Comparison of ENCODE assay signal across 27 cellular contexts in the genomic region with DNA sequence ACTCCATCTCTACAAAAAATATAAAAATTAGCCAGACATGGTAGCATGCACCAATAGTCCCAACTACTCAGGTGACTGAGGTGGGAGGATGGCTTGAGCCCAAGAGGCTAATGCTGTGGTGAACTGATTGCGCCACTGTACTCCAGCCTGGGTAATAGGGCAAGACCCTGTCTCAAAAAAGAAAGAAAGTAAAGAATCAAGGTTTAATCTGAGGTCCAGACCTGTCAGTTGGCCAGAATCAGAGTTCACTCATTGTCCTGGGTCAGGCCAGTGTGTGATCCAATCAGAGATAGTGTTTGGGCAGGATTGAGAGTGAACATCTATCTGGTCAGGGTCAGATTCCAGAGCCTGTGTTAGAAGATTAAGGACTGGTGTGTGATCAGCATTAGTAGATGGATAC. TPM values are rescaled to one million over a fixed set of nuclear protein-coding genes. Genes with fewer than 3 reads are reported as not detected.
DNase-seq lines count a peak whose midpoint lies in the region; ATAC-seq, FAIRE-seq and TF ChIP-seq lines count a peak whose summit lies in the region.
"Had no signal": no experiment of that assay in that cellular context is flagged by ENCODE, and none has a peak within 500 bp of the region (broad histone marks: within the 10 kb centered on the region; RNA-seq: fewer than 3 reads in every experiment).

No MANE protein-coding gene starts in this region.

- peak overlapping the region; percentile 7 for H3K27ac ChIP-seq in HepG2 (ENCODE audit: extremely low read length, insufficient read depth, low read length)
- H3K27ac ChIP-seq in spleen = no peak overlapping the region
- H3K27ac ChIP-seq: 22Rv1, A549, BLaER1 had no signal

- H3K4me2 ChIP-seq in HepG2 (ENCODE audit: low read depth, low read length) = no peak overlapping the region
- H3K4me2 ChIP-seq: A549, BLaER1, GM23338 had no signal

- H3K4me3 ChIP-seq in HepG2 (replicated peaks in 1 of 3; ENCODE audit: insufficient read depth in 1 of 3, low read depth in 2 of 3, low read length in 3 of 3) (no peak overlapping the region), spleen (no peak overlapping the region)
- H3K4me3 ChIP-seq: A549, BLaER1, GM12878, GM23338 had no signal

- no peak for ATAC-seq in activated T-helper 17 cell treated with anti-CD3 and anti-CD28 coated beads, Interleukin-2, amount 50 U/mL, for 72 hours (replicated peaks)
- ATAC-seq in HepG2 = peak; percentile 87
- no peak for ATAC-seq in GM19035 (IDR thresholded peaks at IDR 0.05; ENCODE audit: unreplicated experiment)
- ATAC-seq: A549, GM12878, GM23338 had no signal

- in situ Hi-C loops in HepG2 (cut with HindIII; ENCODE audit: extremely low pct_ligation_motif_present, low pct_unique_long_range_greater_than_20kb) = no loop called here

- no peak overlapping the region for H3K9ac ChIP-seq in HepG2 (ENCODE audit: insufficient read depth, low read depth, low read length)
- H3K9ac ChIP-seq: BLaER1 had no signal

- TF ChIP-seq POLR2A in HepG2 (IDR thresholded peaks at IDR 0.05; ENCODE audit: insufficient read depth in 1 of 2, low read depth in 2 of 2, low read length in 2 of 2) (no peak), spleen (IDR thresholded peaks at IDR 0.05) (no peak)

- H3K4me3 Mint-ChIP-seq in activated CD4-positive, alpha-beta T cell treated with anti-CD3 and anti-CD28 coated beads, Interleukin-2, amount 10 ng/mL, durations not matched to agents 7 days and 5 days = no peak overlapping the region
- no peak overlapping the region for H3K4me3 Mint-ChIP-seq in activated CD4-positive, alpha-beta T cell treated with anti-CD3 and anti-CD28 coated beads, Interleukin-2, amount 10 ng/mL, durations not matched to agents 24 days and 14 days
- no peak overlapping the region for H3K4me3 Mint-ChIP-seq in activated T-helper 17 cell treated with anti-CD3 and anti-CD28 coated beads, Interleukin-2, amount 50 U/mL, for 72 hours
- H3K4me3 Mint-ChIP-seq: CD14-positive monocyte; CD8-positive, alpha-beta memory T cell; GM23338; IgD-negative memory B cell had no signal

- peaks cover 4% of the 10 kb centered on the region for H3K36me3 Mint-ChIP-seq in activated CD4-positive, alpha-beta T cell treated with anti-CD3 and anti-CD28 coated beads, Interleukin-2, amount 10 ng/mL, durations not matched to agents 7 days and 5 days (ENCODE audit: low read depth)
- peaks cover 41% of the 10 kb centered on the region for H3K36me3 Mint-ChIP-seq in activated CD4-positive, alpha-beta T cell treated with anti-CD3 and anti-CD28 coated beads, Interleukin-2, amount 10 ng/mL, durations not matched to agents 24 days and 14 days (ENCODE audit: low read depth)
- peaks cover 69% of the 10 kb centered on the region for H3K36me3 Mint-ChIP-seq in activated T-helper 17 cell treated with anti-CD3 and anti-CD28 coated beads, Interleukin-2, amount 50 U/mL, for 72 hours (ENCODE audit: low read depth)

- no peaks in the 10 kb centered on the region for H3K9me3 ChIP-seq in HepG2 (ENCODE audit: low read length)
- no peaks in the 10 kb centered on the region for H3K9me3 ChIP-seq in spleen
- H3K9me3 ChIP-seq: A549, BLaER1 had no signal

- H3K9me3 Mint-ChIP-seq in activated CD4-positive, alpha-beta T cell treated with anti-CD3 and anti-CD28 coated beads, Interleukin-2, amount 10 ng/mL, durations not matched to agents 7 days and 5 days = no peaks in the 10 kb centered on the region
- no peaks in the 10 kb centered on the region for H3K9me3 Mint-ChIP-seq in activated CD4-positive, alpha-beta T cell treated with anti-CD3 and anti-CD28 coated beads, Interleukin-2, amount 10 ng/mL, durations not matched to agents 24 days and 14 days
- H3K9me3 Mint-ChIP-seq in activated T-helper 17 cell treated with anti-CD3 and anti-CD28 coated beads, Interleukin-2, amount 50 U/mL, for 72 hours = no peaks in the 10 kb centered on the region
- H3K9me3 Mint-ChIP-seq: CD14-positive monocyte; CD8-positive, alpha-beta memory T cell; GM23338; IgD-negative memory B cell had no signal

- peaks cover 1% of the 10 kb centered on the region for H3K4me1 Mint-ChIP-seq in activated CD4-positive, alpha-beta T cell treated with anti-CD3 and anti-CD28 coated beads, Interleukin-2, amount 10 ng/mL, durations not matched to agents 7 days and 5 days
- peaks cover 3% of the 10 kb centered on the region for H3K4me1 Mint-ChIP-seq in activated CD4-positive, alpha-beta T cell treated with anti-CD3 and anti-CD28 coated beads, Interleukin-2, amount 10 ng/mL, durations not matched to agents 24 days and 14 days
- H3K4me1 Mint-ChIP-seq in activated T-helper 17 cell treated with anti-CD3 and anti-CD28 coated beads, Interleukin-2, amount 50 U/mL, for 72 hours = no peaks in the 10 kb centered on the region
- H3K4me1 Mint-ChIP-seq: IgD-negative memory B cell had no signal

- H3K36me3 ChIP-seq in HepG2 (replicated peaks in 1 of 2; ENCODE audit: control insufficient read depth in 1 of 2, insufficient read depth in 2 of 2, low read length in 2 of 2) = peaks cover 24 to 64% of the 10 kb centered on the region in 2 experiments; a peak in 4 of 5 replicates
- peaks cover 0 to 95% (median 29%) of the 10 kb centered on the region in 6 donors for H3K36me3 ChIP-seq in spleen

- POLR2A ChIA-PET in activated CD4-positive, alpha-beta T cell treated with anti-CD3 and anti-CD28 coated beads, Interleukin-2, amount 10 ng/mL, durations not matched to agents 7 days and 5 days (lab: Charles Lee) = no interaction called here
- POLR2A ChIA-PET in HepG2 (lab: Yijun Ruan, JAX) = no interaction called here

- TSS peak; percentile 19 for BruUV-seq in HepG2 (replicated peaks; lab: Mats Ljungman, UMichigan)

- no peaks in the 10 kb centered on the region for H3K27me3 Mint-ChIP-seq in activated CD4-positive, alpha-beta T cell treated with anti-CD3 and anti-CD28 coated beads, Interleukin-2, amount 10 ng/mL, durations not matched to agents 7 days and 5 days
- H3K27me3 Mint-ChIP-seq in activated CD4-positive, alpha-beta T cell treated with anti-CD3 and anti-CD28 coated beads, Interleukin-2, amount 10 ng/mL, durations not matched to agents 24 days and 14 days = no peaks in the 10 kb centered on the region
- no peaks in the 10 kb centered on the region for H3K27me3 Mint-ChIP-seq in activated T-helper 17 cell treated with anti-CD3 and anti-CD28 coated beads, Interleukin-2, amount 50 U/mL, for 72 hours
- H3K27me3 Mint-ChIP-seq: CD8-positive, alpha-beta memory T cell; IgD-negative memory B cell had no signal

- no peak; a peak in 1 of 4 replicates for TF ChIP-seq EP300 in HepG2 (IDR thresholded peaks at IDR 0.05; ENCODE audit: low read depth in 2 of 2, low read length in 2 of 2)
- no peak for TF ChIP-seq EP300 in HepG2 (CRISPR knock-in tag; IDR thresholded peaks at IDR 0.05; ENCODE audit: borderline replicate concordance)

- TF ChIP-seq RAD21 in HepG2 (CRISPR knock-in tag; IDR thresholded peaks at IDR 0.05) = no peak

- H3K4me1 ChIP-seq in HepG2 (ENCODE audit: insufficient read depth, low read length) (peaks cover 28% of the 10 kb centered on the region), spleen (no peaks in the 10 kb centered on the region)
- H3K4me1 ChIP-seq: A549 had no signal

- CTCF ChIA-PET in activated CD4-positive, alpha-beta T cell treated with anti-CD3 and anti-CD28 coated beads, Interleukin-2, amount 10 ng/mL, durations not matched to agents 7 days and 5 days (lab: Charles Lee) = interaction anchor here (0.6 to 1.1 kb wide), 2 partner anchors 52 to 373 kb away, joined by 3 read pairs; no protein-coding TSS in a partner anchor
- CTCF ChIA-PET in HepG2 (lab: Yijun Ruan, JAX; ENCODE audit: low intra/inter-chr PET ratio, low total read pairs) = no interaction called here

- no peak overlapping the region for H2AFZ ChIP-seq in HepG2 (ENCODE audit: low read length)
- H2AFZ ChIP-seq: GM23338 had no signal

- H4K20me1 ChIP-seq in HepG2 (ENCODE audit: insufficient read depth, low read length) = no peaks in the 10 kb centered on the region
- H4K20me1 ChIP-seq: BLaER1 had no signal

- H3K27ac Mint-ChIP-seq in activated CD4-positive, alpha-beta T cell treated with anti-CD3 and anti-CD28 coated beads, Interleukin-2, amount 10 ng/mL, durations not matched to agents 7 days and 5 days = peak overlapping the region; percentile 16
- no peak overlapping the region for H3K27ac Mint-ChIP-seq in activated CD4-positive, alpha-beta T cell treated with anti-CD3 and anti-CD28 coated beads, Interleukin-2, amount 10 ng/mL, durations not matched to agents 24 days and 14 days
- peak overlapping the region; percentile 6 for H3K27ac Mint-ChIP-seq in activated T-helper 17 cell treated with anti-CD3 and anti-CD28 coated beads, Interleukin-2, amount 50 U/mL, for 72 hours
- H3K27ac Mint-ChIP-seq: GM23338, IgD-negative memory B cell had no signal

- no peak for TF ChIP-seq CTCF in HepG2 (CRISPR knock-in tag; IDR thresholded peaks at IDR 0.05)
- no peak for TF ChIP-seq CTCF in spleen (IDR thresholded peaks at IDR 0.05 in 8 of 11, conservative IDR thresholded peaks at IDR 0.05 in 3 of 11)

- 90% methylated on average over 1 of the region's 1 CpG for WGBS in HepG2 (ENCODE audit: low lambda C conversion rate)
- WGBS in spleen, 5 donors = 6 to 100% (median 100%) methylated on average over 1 of the region's 1 CpG

- no peaks in the 10 kb centered on the region for H3K79me2 ChIP-seq in HepG2 (ENCODE audit: insufficient read depth, low read length)

- no peak for DNase-seq in activated CD4-positive, alpha-beta T cell treated with anti-CD3 and anti-CD28 coated beads, Interleukin-2, amount 10 ng/mL, durations not matched to agents 7 days and 5 days
- DNase-seq in activated CD4-positive, alpha-beta T cell treated with anti-CD3 and anti-CD28 coated beads, Interleukin-2, amount 10 ng/mL, durations not matched to agents 24 days and 14 days = no peak
- DNase-seq in HepG2 (ENCODE audit: low spot score) = peak; percentile 55
- DNase-seq in spleen = peak; percentile 4
- DNase-seq in NCI-H524 (lab: John Stamatoyannopoulos, UW) = no peak
- DNase-seq in Ammon's horn (ENCODE audit: low spot score) = no peak
- DNase-seq: AML-193; CD8-positive, alpha-beta memory T cell; COR-L47; DMS 273 treated with DMSO at 0.1 percent for 48 hours; DMS53; DND-41; EL; HCEC 1CT had no signal

- peak; percentile 93 for FAIRE-seq in HepG2 (lab: Jason Lieb, UNC)
- FAIRE-seq: A549, GM12878, GM19239, H54, HTR-8/SVneo had no signal

- intact Hi-C loops in activated CD4-positive, alpha-beta T cell treated with anti-CD3 and anti-CD28 coated beads, Interleukin-2, amount 10 ng/mL, durations not matched to agents 24 days and 14 days (cut with micrococcal nuclease) = no loop called here
- intact Hi-C loops in HepG2 (cut with micrococcal nuclease; ENCODE audit: unreplicated experiment) (loop anchor here (5.0 kb wide), 1 partner anchor 41 kb away; no protein-coding TSS in a partner anchor), spleen (cut with DNase I; ENCODE audit: low total_unique reads) (no loop called here)

- H3K27me3 ChIP-seq in HepG2 (ENCODE audit: control insufficient read depth in 1 of 2, insufficient read depth in 2 of 2, low read length in 2 of 2) (no peaks in the 10 kb centered on the region), spleen (replicated peaks in 1 of 7) (no peaks in the 10 kb centered on the region)
- H3K27me3 ChIP-seq: BLaER1 had no signal

RNA-seq across cellular contexts. Expression of gene TMEM63B, which starts 15.5 kb away (rescaled TPM):
- total RNA-seq in activated CD4-positive, alpha-beta T cell treated with anti-CD3 and anti-CD28 coated beads, Interleukin-2, amount 10 ng/mL, durations not matched to agents 7 days and 5 days = 10 to 100 TPM; 14.5 to 15.3 TPM
- total RNA-seq in activated CD4-positive, alpha-beta T cell treated with anti-CD3 and anti-CD28 coated beads, Interleukin-2, amount 10 ng/mL, durations not matched to agents 24 days and 14 days = 17.8 and 19.7 TPM in 2 replicates
- total RNA-seq in activated T-helper 17 cell treated with anti-CD3 and anti-CD28 coated beads, Interleukin-2, amount 50 U/mL, for 72 hours = 10 to 100 TPM; 12.1 to 21.4 TPM
- total RNA-seq in HepG2 (2016; rRNA removed; fragmentation: Illumina TruSeq; extraction: Trizol) = 13.9 and 27.4 TPM in 2 replicates
- total RNA-seq in HepG2 (2016; cell fraction: cytosol; rRNA removed; fragmentation: Illumina TruSeq; extraction: Trizol; ENCODE audit: low read depth) = 5.1 and 5.8 TPM in 2 replicates
- total RNA-seq in HepG2 (2016; cell fraction: insoluble cytoplasmic fraction; rRNA removed; fragmentation: Illumina TruSeq; extraction: Trizol) = 11.4 and 28.3 TPM in 2 replicates
- total RNA-seq in HepG2 (2016; cell fraction: membrane; rRNA removed; fragmentation: Illumina TruSeq; extraction: Trizol) = 14.9 and 15.8 TPM in 2 replicates
- total RNA-seq in HepG2 (2016; cell fraction: nucleus; rRNA removed; fragmentation: Illumina TruSeq; extraction: Trizol) = 28.7 and 33.8 TPM in 2 replicates
- polyA plus RNA-seq in HepG2 (2011; rRNA removed) = 75.8 and 83.8 TPM in 2 replicates
- 81.0 and 82.0 TPM in 2 replicates for polyA plus RNA-seq in HepG2 (2011; cell fraction: cytosol; rRNA removed)
- 185 and 224 TPM in 2 replicates for polyA plus RNA-seq in HepG2 (2011; cell fraction: nucleus; rRNA removed)
- 37.7 and 41.7 TPM in 2 replicates for polyA plus RNA-seq in HepG2 (2012)
- 5.0 and 5.6 TPM in 2 replicates for polyA plus RNA-seq in HepG2 (2016; cell fraction: cytosol; fragmentation: Illumina TruSeq; extraction: Trizol; ENCODE audit: low read depth)
- polyA plus RNA-seq in HepG2 (2016; cell fraction: insoluble cytoplasmic fraction; fragmentation: Illumina TruSeq; extraction: Trizol; ENCODE audit: low read depth) = 13.6 and 16.8 TPM in 2 replicates
- polyA plus RNA-seq in HepG2 (2016; cell fraction: membrane; fragmentation: Illumina TruSeq; extraction: Trizol; ENCODE audit: low read depth) = 10.0 and 10.2 TPM in 2 replicates
- 69.5 and 76.1 TPM in 2 replicates for polyA plus RNA-seq in HepG2 (2016; cell fraction: nucleus; fragmentation: Illumina TruSeq; extraction: Trizol; ENCODE audit: insufficient read depth, low read depth)
- polyA minus RNA-seq in HepG2 (2011; rRNA and poly(A)+ RNA removed; ENCODE audit: low replicate concordance) = 62.2 and 179 TPM in 2 replicates
- 36.8 and 42.0 TPM in 2 replicates for polyA minus RNA-seq in HepG2 (2011; cell fraction: cytosol; rRNA and poly(A)+ RNA removed)
- 36.6 and 36.8 TPM in 2 replicates for polyA minus RNA-seq in HepG2 (2011; cell fraction: nucleus; rRNA and poly(A)+ RNA removed)
- 10 to 100 TPM; 12.3 to 24.8 (median 19.4) TPM for total RNA-seq in spleen
- polyA plus RNA-seq in spleen = 1 to 10 TPM; 2.8 to 8.5 (median 3.5) TPM

RNA-seq across cellular contexts. Expression of gene MRPL14, which starts 15.6 kb away (rescaled TPM):
- total RNA-seq in activated CD4-positive, alpha-beta T cell treated with anti-CD3 and anti-CD28 coated beads, Interleukin-2, amount 10 ng/mL, durations not matched to agents 7 days and 5 days = 10 to 100 TPM; 37.6 to 47.2 TPM
- 65.6 and 67.5 TPM in 2 replicates for total RNA-seq in activated CD4-positive, alpha-beta T cell treated with anti-CD3 and anti-CD28 coated beads, Interleukin-2, amount 10 ng/mL, durations not matched to agents 24 days and 14 days
- 10 to 100 TPM; 29.3 to 54.0 TPM for total RNA-seq in activated T-helper 17 cell treated with anti-CD3 and anti-CD28 coated beads, Interleukin-2, amount 50 U/mL, for 72 hours
- total RNA-seq in HepG2 (2016; rRNA removed; fragmentation: Illumina TruSeq; extraction: Trizol) = 178 and 191 TPM in 2 replicates
- total RNA-seq in HepG2 (2016; cell fraction: cytosol; rRNA removed; fragmentation: Illumina TruSeq; extraction: Trizol; ENCODE audit: low read depth) = 169 and 189 TPM in 2 replicates
- 186 and 208 TPM in 2 replicates for total RNA-seq in HepG2 (2016; cell fraction: insoluble cytoplasmic fraction; rRNA removed; fragmentation: Illumina TruSeq; extraction: Trizol)
- 148 and 200 TPM in 2 replicates for total RNA-seq in HepG2 (2016; cell fraction: membrane; rRNA removed; fragmentation: Illumina TruSeq; extraction: Trizol)
- 65.1 and 65.8 TPM in 2 replicates for total RNA-seq in HepG2 (2016; cell fraction: nucleus; rRNA removed; fragmentation: Illumina TruSeq; extraction: Trizol)
- 157 and 166 TPM in 2 replicates for polyA plus RNA-seq in HepG2 (2011; rRNA removed)
- 144 and 170 TPM in 2 replicates for polyA plus RNA-seq in HepG2 (2011; cell fraction: cytosol; rRNA removed)
- polyA plus RNA-seq in HepG2 (2011; cell fraction: nucleus; rRNA removed) = 42.8 and 46.0 TPM in 2 replicates
- polyA plus RNA-seq in HepG2 (2012) = 135 and 137 TPM in 2 replicates
- polyA plus RNA-seq in HepG2 (2016; cell fraction: cytosol; fragmentation: Illumina TruSeq; extraction: Trizol; ENCODE audit: low read depth) = 114 and 150 TPM in 2 replicates
- 163 and 186 TPM in 2 replicates for polyA plus RNA-seq in HepG2 (2016; cell fraction: insoluble cytoplasmic fraction; fragmentation: Illumina TruSeq; extraction: Trizol; ENCODE audit: low read depth)
- 111 and 143 TPM in 2 replicates for polyA plus RNA-seq in HepG2 (2016; cell fraction: membrane; fragmentation: Illumina TruSeq; extraction: Trizol; ENCODE audit: low read depth)
- polyA plus RNA-seq in HepG2 (2016; cell fraction: nucleus; fragmentation: Illumina TruSeq; extraction: Trizol; ENCODE audit: insufficient read depth, low read depth) = 92.9 and 98.5 TPM in 2 replicates
- 33.2 and 40.9 TPM in 2 replicates for polyA minus RNA-seq in HepG2 (2011; rRNA and poly(A)+ RNA removed; ENCODE audit: low replicate concordance)
- polyA minus RNA-seq in HepG2 (2011; cell fraction: cytosol; rRNA and poly(A)+ RNA removed) = 22.7 and 28.4 TPM in 2 replicates
- 20.0 and 21.5 TPM in 2 replicates for polyA minus RNA-seq in HepG2 (2011; cell fraction: nucleus; rRNA and poly(A)+ RNA removed)
- 10 to 100 TPM; 20.2 to 31.7 (median 23.8) TPM for total RNA-seq in spleen
- 10 to 100 TPM; 34.8 to 55.3 (median 41.4) TPM for polyA plus RNA-seq in spleen

RNA-seq across cellular contexts. Expression of gene CAPN11, which starts 15.8 kb away (rescaled TPM):
- total RNA-seq in activated CD4-positive, alpha-beta T cell treated with anti-CD3 and anti-CD28 coated beads, Interleukin-2, amount 10 ng/mL, durations not matched to agents 7 days and 5 days = 1 to 10 TPM; 2.5 to 3.0 TPM
- total RNA-seq in activated CD4-positive, alpha-beta T cell treated with anti-CD3 and anti-CD28 coated beads, Interleukin-2, amount 10 ng/mL, durations not matched to agents 24 days and 14 days = 0.28 TPM in 1 of 2 replicates, not detected in the other
- 1 to 10 TPM in 1 of 2 donors, not detected in 1; 1.1 TPM for total RNA-seq in activated T-helper 17 cell treated with anti-CD3 and anti-CD28 coated beads, Interleukin-2, amount 50 U/mL, for 72 hours
- total RNA-seq in HepG2 (2016; rRNA removed; fragmentation: Illumina TruSeq; extraction: Trizol) (0.07 TPM in 1 of 2 replicates, not detected in the other), spleen (under 1 TPM in 4 of 7 donors, not detected in 3; 0.13 to 0.26 (median 0.20) TPM)
- total RNA-seq in HepG2 (2016; cell fraction: cytosol; rRNA removed; fragmentation: Illumina TruSeq; extraction: Trizol; ENCODE audit: low read depth) = not detected in 2 replicates
- not detected in 2 replicates for total RNA-seq in HepG2 (2016; cell fraction: insoluble cytoplasmic fraction; rRNA removed; fragmentation: Illumina TruSeq; extraction: Trizol)
- not detected in 2 replicates for total RNA-seq in HepG2 (2016; cell fraction: membrane; rRNA removed; fragmentation: Illumina TruSeq; extraction: Trizol)
- not detected in 2 replicates for total RNA-seq in HepG2 (2016; cell fraction: nucleus; rRNA removed; fragmentation: Illumina TruSeq; extraction: Trizol)
- polyA plus RNA-seq in HepG2 (2011; rRNA removed) (0.11 and 0.13 TPM in 2 replicates), spleen (under 1 TPM; 0.12 to 0.19 (median 0.17) TPM)
- 0.03 and 0.05 TPM in 2 replicates for polyA plus RNA-seq in HepG2 (2011; cell fraction: cytosol; rRNA removed)
- 0.71 and 0.74 TPM in 2 replicates for polyA plus RNA-seq in HepG2 (2011; cell fraction: nucleus; rRNA removed)
- 0.07 and 0.09 TPM in 2 replicates for polyA plus RNA-seq in HepG2 (2012)
- not detected in 2 replicates for polyA plus RNA-seq in HepG2 (2016; cell fraction: cytosol; fragmentation: Illumina TruSeq; extraction: Trizol; ENCODE audit: low read depth)
- not detected in 2 replicates for polyA plus RNA-seq in HepG2 (2016; cell fraction: insoluble cytoplasmic fraction; fragmentation: Illumina TruSeq; extraction: Trizol; ENCODE audit: low read depth)
- not detected in 2 replicates for polyA plus RNA-seq in HepG2 (2016; cell fraction: membrane; fragmentation: Illumina TruSeq; extraction: Trizol; ENCODE audit: low read depth)
- not detected in 2 replicates for polyA plus RNA-seq in HepG2 (2016; cell fraction: nucleus; fragmentation: Illumina TruSeq; extraction: Trizol; ENCODE audit: insufficient read depth, low read depth)
- polyA minus RNA-seq in HepG2 (2011; rRNA and poly(A)+ RNA removed; ENCODE audit: low replicate concordance) = 0.07 TPM in 1 of 2 replicates, not detected in the other
- not detected in 2 replicates for polyA minus RNA-seq in HepG2 (2011; cell fraction: cytosol; rRNA and poly(A)+ RNA removed)
- 0.37 TPM in 1 of 2 replicates, not detected in the other for polyA minus RNA-seq in HepG2 (2011; cell fraction: nucleus; rRNA and poly(A)+ RNA removed)
- total RNA-seq: CD8-positive, alpha-beta memory T cell; G401 had no signal
- polyA plus RNA-seq: CD14-positive monocyte; CD8-positive, alpha-beta memory T cell; IgD-negative memory B cell had no signal

Comparison
In these comparisons a context has a peak if more than half of its experiments do, and no peak if none do; other contexts are left out.
1. DNase-seq: peak in HepG2 (single experiment) and spleen (single experiment); none in activated CD4-positive, alpha-beta T cell treated with anti-CD3 and anti-CD28 coated beads, Interleukin-2, amount 10 ng/mL, durations not matched to agents 7 days and 5 days (single experiment), activated CD4-positive, alpha-beta T cell treated with anti-CD3 and anti-CD28 coated beads, Interleukin-2, amount 10 ng/mL, durations not matched to agents 24 days and 14 days (single experiment), NCI-H524 (0 of 2) and Ammon's horn (single experiment).